In the genomic region with DNA sequence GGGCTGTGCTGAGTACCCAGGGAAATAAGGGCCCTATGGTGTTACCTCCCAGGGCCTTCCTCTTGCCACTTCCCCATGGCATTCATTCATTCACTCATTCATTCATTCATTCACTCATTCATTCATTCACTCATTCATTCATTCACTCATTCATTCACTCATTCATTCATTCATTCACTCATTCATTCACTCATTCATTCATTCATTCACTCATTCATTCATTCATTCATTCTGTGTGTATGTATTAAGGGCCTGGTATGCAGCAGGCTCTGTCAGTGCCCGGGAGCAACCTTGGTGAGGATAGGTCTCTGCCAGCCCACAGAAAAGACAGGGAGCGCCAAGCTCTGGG, we compare ENCODE assay signal across 1 cellular context. TPM values are rescaled to one million over a fixed set of nuclear protein-coding genes. Genes with fewer than 3 reads are reported as not detected.
"Had no signal": no experiment of that assay in that cellular context is flagged by ENCODE, and none has a peak within 500 bp of the region (broad histone marks: within the 10 kb centered on the region; RNA-seq: fewer than 3 reads in every experiment).

No MANE protein-coding gene starts in this region.

RNA-seq across cellular contexts. Expression of gene SARDH, which starts 3.9 kb away (rescaled TPM):
- total RNA-seq: activated B cell treated with CpG ODN at 0.5 μM for 24 hours had no signal
